In the genomic region with DNA sequence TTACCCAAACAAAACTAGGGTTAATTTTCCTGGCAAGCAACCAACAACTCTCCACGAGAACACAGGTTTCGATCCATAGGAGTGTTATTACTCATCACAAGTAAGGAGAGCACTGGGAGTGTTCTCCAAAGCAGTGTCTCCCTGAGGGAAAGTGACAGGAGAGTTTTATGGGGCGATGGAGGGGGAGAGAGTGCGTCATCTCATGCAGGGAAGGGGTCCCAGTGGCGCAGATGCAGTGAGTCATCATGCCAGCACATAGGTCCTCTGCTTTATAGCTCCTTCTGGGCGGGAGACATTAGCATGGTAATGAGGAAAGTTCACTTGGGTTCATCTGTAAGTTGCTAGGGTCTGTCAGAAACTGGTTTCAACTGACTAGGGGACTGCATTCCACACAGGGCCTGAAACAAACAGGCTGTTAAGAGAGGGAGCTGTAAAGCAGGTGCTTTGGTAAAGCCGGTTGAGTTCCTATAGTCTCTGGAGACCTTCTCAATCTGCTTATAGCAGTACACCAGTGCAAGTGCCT, we compare ENCODE assay signal across 1 cellular context.
TF ChIP-seq lines count a peak whose summit lies in the region.

No MANE protein-coding gene starts in this region.

TF ChIP-seq in HEK293, 187 proteins besides CTCF, POLR2A, EP300 and RAD21 (continued from another document and continues in another):
- TF ChIP-seq, protein P1, sequence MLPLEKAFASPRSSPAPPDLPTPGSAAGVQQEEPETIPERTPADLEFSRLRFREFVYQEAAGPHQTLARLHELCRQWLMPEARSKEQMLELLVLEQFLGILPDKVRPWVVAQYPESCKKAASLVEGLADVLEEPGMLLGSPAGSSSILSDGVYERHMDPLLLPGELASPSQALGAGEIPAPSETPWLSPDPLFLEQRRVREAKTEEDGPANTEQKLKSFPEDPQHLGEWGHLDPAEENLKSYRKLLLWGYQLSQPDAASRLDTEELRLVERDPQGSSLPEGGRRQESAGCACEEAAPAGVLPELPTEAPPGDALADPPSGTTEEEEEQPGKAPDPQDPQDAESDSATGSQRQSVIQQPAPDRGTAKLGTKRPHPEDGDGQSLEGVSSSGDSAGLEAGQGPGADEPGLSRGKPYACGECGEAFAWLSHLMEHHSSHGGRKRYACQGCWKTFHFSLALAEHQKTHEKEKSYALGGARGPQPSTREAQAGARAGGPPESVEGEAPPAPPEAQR (tag by site-specific recombination; IDR thresholded peaks at IDR 0.05) = 0 out of 2 replicates have a peak, but pooled peaks have one; percentile 14
- TF ChIP-seq KLF9 (tag by site-specific recombination; IDR thresholded peaks at IDR 0.05; ENCODE audit: low read depth) (no peak), HOXA7 (CRISPR knock-in tag; IDR thresholded peaks at IDR 0.05; ENCODE audit: borderline replicate concordance) (no peak), ZNF843 (tag by site-specific recombination; IDR thresholded peaks at IDR 0.05) (peak; percentile 87), ZBTB10 (tag by site-specific recombination; IDR thresholded peaks at IDR 0.05) (peak; percentile 70; the same call in 1 of the 2 replicates), ZNF391 (tag by site-specific recombination; IDR thresholded peaks at IDR 0.05; ENCODE audit: borderline replicate concordance, low read depth) (peak; percentile 76; the same call in 1 of the 2 replicates), ZNF24 (tag by site-specific recombination; IDR thresholded peaks at IDR 0.05) (peak; percentile 81), ZNF707 (tag by site-specific recombination; IDR thresholded peaks at IDR 0.05) (no peak), ZSCAN5A (tag by site-specific recombination; IDR thresholded peaks at IDR 0.05) (no peak), SALL2 (tag by site-specific recombination; IDR thresholded peaks at IDR 0.05; ENCODE audit: borderline replicate concordance) (no peak), ZNF792 (tag by site-specific recombination; IDR thresholded peaks at IDR 0.05) (no peak), ZNF148 (tag by site-specific recombination; IDR thresholded peaks at IDR 0.05; ENCODE audit: borderline replicate concordance) (no peak), REST (tag by site-specific recombination; IDR thresholded peaks at IDR 0.05) (no peak), ZNF175 (tag by site-specific recombination; IDR thresholded peaks at IDR 0.05) (no peak), ZFP37 (tag by site-specific recombination; IDR thresholded peaks at IDR 0.05) (no peak), ZNF335 (tag by site-specific recombination; conservative IDR thresholded peaks at IDR 0.05) (peak; percentile 49), MYNN (tag by site-specific recombination; IDR thresholded peaks at IDR 0.05; ENCODE audit: borderline replicate concordance) (no peak), SCRT2 (tag by site-specific recombination; IDR thresholded peaks at IDR 0.05) (no peak), ZXDB (tag by site-specific recombination; IDR thresholded peaks at IDR 0.05) (peak; percentile 71), ZEB2 (tag by site-specific recombination; IDR thresholded peaks at IDR 0.05) (peak; percentile 96), ZNF561 (tag by site-specific recombination; IDR thresholded peaks at IDR 0.05; ENCODE audit: borderline replicate concordance) (peak; percentile 47; the same call in 1 of the 2 replicates), ZFP3 (tag by site-specific recombination; IDR thresholded peaks at IDR 0.05; ENCODE audit: low read depth) (no peak), KLF10 (tag by site-specific recombination; IDR thresholded peaks at IDR 0.05) (peak; percentile 44; the same call in 1 of the 2 replicates), ZNF596 (tag by site-specific recombination; IDR thresholded peaks at IDR 0.05) (no peak), ZNF350 (tag by site-specific recombination; IDR thresholded peaks at IDR 0.05) (no peak), ZNF544 (tag by site-specific recombination; IDR thresholded peaks at IDR 0.05) (no peak), ZSCAN30 (tag by site-specific recombination; IDR thresholded peaks at IDR 0.05) (peak; percentile 67; the same call in 1 of the 2 replicates), OVOL3 (tag by site-specific recombination; IDR thresholded peaks at IDR 0.05) (no peak), ZNF514 (tag by site-specific recombination; IDR thresholded peaks at IDR 0.05) (no peak), ZNF354C (tag by site-specific recombination; IDR thresholded peaks at IDR 0.05; ENCODE audit: borderline replicate concordance, low read depth) (no peak), ZNF18 (tag by site-specific recombination; IDR thresholded peaks at IDR 0.05) (no peak), ZNF654 (tag by site-specific recombination; IDR thresholded peaks at IDR 0.05; ENCODE audit: low read depth) (no peak), ZBTB17 (tag by site-specific recombination; IDR thresholded peaks at IDR 0.05) (peak; percentile 83), ZNF837 (tag by site-specific recombination; IDR thresholded peaks at IDR 0.05) (no peak)
- TF ChIP-seq, protein P2, sequence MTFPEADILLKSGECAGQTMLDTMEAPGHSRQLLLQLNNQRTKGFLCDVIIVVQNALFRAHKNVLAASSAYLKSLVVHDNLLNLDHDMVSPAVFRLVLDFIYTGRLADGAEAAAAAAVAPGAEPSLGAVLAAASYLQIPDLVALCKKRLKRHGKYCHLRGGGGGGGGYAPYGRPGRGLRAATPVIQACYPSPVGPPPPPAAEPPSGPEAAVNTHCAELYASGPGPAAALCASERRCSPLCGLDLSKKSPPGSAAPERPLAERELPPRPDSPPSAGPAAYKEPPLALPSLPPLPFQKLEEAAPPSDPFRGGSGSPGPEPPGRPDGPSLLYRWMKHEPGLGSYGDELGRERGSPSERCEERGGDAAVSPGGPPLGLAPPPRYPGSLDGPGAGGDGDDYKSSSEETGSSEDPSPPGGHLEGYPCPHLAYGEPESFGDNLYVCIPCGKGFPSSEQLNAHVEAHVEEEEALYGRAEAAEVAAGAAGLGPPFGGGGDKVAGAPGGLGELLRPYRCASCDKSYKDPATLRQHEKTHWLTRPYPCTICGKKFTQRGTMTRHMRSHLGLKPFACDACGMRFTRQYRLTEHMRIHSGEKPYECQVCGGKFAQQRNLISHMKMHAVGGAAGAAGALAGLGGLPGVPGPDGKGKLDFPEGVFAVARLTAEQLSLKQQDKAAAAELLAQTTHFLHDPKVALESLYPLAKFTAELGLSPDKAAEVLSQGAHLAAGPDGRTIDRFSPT (tag by site-specific recombination; IDR thresholded peaks at IDR 0.05) = peak; percentile 97
- TF ChIP-seq, protein P3, sequence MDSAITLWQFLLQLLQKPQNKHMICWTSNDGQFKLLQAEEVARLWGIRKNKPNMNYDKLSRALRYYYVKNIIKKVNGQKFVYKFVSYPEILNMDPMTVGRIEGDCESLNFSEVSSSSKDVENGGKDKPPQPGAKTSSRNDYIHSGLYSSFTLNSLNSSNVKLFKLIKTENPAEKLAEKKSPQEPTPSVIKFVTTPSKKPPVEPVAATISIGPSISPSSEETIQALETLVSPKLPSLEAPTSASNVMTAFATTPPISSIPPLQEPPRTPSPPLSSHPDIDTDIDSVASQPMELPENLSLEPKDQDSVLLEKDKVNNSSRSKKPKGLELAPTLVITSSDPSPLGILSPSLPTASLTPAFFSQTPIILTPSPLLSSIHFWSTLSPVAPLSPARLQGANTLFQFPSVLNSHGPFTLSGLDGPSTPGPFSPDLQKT (IDR thresholded peaks at IDR 0.05; ENCODE audit: borderline replicate concordance, low read depth, low read length) = no peak
- TF ChIP-seq, protein P4, sequence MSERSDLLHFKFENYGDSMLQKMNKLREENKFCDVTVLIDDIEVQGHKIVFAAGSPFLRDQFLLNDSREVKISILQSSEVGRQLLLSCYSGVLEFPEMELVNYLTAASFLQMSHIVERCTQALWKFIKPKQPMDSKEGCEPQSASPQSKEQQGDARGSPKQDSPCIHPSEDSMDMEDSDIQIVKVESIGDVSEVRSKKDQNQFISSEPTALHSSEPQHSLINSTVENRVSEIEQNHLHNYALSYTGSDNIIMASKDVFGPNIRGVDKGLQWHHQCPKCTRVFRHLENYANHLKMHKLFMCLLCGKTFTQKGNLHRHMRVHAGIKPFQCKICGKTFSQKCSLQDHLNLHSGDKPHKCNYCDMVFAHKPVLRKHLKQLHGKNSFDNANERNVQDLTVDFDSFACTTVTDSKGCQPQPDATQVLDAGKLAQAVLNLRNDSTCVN (tag by site-specific recombination; optimal IDR thresholded peaks at IDR 0.05) = no peak
- TF ChIP-seq, protein P5, sequence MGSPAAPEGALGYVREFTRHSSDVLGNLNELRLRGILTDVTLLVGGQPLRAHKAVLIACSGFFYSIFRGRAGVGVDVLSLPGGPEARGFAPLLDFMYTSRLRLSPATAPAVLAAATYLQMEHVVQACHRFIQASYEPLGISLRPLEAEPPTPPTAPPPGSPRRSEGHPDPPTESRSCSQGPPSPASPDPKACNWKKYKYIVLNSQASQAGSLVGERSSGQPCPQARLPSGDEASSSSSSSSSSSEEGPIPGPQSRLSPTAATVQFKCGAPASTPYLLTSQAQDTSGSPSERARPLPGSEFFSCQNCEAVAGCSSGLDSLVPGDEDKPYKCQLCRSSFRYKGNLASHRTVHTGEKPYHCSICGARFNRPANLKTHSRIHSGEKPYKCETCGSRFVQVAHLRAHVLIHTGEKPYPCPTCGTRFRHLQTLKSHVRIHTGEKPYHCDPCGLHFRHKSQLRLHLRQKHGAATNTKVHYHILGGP (tag by site-specific recombination; IDR thresholded peaks at IDR 0.05) = no peak
